ENCODE assay signal across 9 cellular contexts in the genomic region with DNA sequence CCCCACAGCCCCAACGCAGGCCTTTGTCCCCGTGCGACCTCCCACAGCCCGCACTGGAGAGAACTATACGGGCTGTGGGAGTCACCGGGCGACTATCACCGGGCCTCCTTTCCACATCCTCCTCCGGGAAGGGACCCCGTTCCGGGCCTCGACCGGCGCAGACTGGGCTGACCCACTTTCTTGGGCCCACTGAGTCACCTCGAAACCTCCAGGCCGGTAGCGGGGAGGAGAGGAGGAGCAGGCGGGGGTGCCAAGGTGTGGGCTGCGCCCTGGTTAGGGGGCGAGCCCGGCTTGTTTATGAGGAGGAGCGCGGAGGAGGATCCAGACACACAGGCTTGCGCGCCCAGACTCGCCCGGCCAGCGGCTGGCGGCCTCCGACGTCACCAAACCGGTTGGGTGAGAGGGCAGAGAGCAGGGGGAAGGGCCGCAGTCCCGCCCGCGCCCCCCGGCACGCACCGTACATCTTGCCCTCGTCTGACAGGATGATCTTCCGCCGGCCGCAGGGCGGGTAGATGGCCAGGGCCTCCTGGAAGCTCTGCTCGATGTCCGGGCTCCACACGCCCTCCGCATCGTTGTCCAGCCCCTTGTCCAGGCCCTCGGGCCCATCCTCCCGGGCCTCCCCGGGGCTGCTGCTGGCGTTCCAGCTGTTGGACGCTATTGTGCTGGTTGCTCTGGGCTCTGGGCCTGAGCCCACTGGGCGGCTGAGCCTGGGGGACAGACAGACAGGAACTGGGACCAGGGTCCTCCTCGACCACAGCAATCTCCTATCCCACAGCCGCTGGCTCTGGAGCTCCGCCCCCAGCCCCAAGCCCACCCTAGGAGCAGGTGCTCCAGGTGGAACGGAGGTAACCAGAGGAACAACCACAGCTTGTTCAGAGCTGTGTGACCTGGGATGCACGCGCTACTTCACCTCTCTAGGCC. TPM values are rescaled to one million over a fixed set of nuclear protein-coding genes. Genes with fewer than 3 reads are reported as not detected.
DNase-seq lines count a peak whose midpoint lies in the region; ATAC-seq, FAIRE-seq and TF ChIP-seq lines count a peak whose summit lies in the region.
"Had no signal": no experiment of that assay in that cellular context is flagged by ENCODE, and none has a peak within 500 bp of the region (broad histone marks: within the 10 kb centered on the region; RNA-seq: fewer than 3 reads in every experiment).

No MANE protein-coding gene starts in this region.

- H3K27me3 ChIP-seq in astrocyte (ENCODE audit: insufficient read depth, low read length) (no peaks in the 10 kb centered on the region), iPS-18a (ENCODE audit: control insufficient read depth, insufficient read depth, low read length) (no peaks in the 10 kb centered on the region), sigmoid colon (no peaks in the 10 kb centered on the region)

- H3K36me3 ChIP-seq in astrocyte (ENCODE audit: insufficient read depth, low read length) = peaks cover 8% of the 10 kb centered on the region
- H3K36me3 ChIP-seq in iPS-18a (ENCODE audit: control insufficient read depth, low read depth, low read length) = no peaks in the 10 kb centered on the region
- H3K36me3 ChIP-seq in sigmoid colon = peaks cover 0 to 39% (median 14%) of the 10 kb centered on the region in 4 donors

- no peaks in the 10 kb centered on the region for H3K9me3 Mint-ChIP-seq in astrocyte (ENCODE audit: unreplicated experiment)
- no peaks in the 10 kb centered on the region for H3K9me3 Mint-ChIP-seq in T-helper 2 cell treated with Interferon-gamma antibody and Interleukin-4, amounts not matched to agents 5 μg/mL and 100 μg/mL, for 36 hours
- no peaks in the 10 kb centered on the region for H3K9me3 Mint-ChIP-seq in activated T-cell treated with anti-CD3 and anti-CD28 coated beads, Interleukin-2, amount 50 U/mL, for 72 hours

- no peak for ATAC-seq in activated T-cell treated with anti-CD3 and anti-CD28 coated beads, Interleukin-2, amount 50 U/mL, for 72 hours (replicated peaks in 1 of 2)
- no peak for ATAC-seq in GM21576 (IDR thresholded peaks at IDR 0.05; ENCODE audit: unreplicated experiment)

- H3K9me3 ChIP-seq in astrocyte (ENCODE audit: insufficient read depth, low read depth, low read length) = no peaks in the 10 kb centered on the region
- H3K9me3 ChIP-seq in iPS-18a (ENCODE audit: control insufficient read depth, low read depth, low read length) = no peaks in the 10 kb centered on the region
- H3K9me3 ChIP-seq in sigmoid colon = no peaks in the 10 kb centered on the region

- H3K4me1 Mint-ChIP-seq in astrocyte (ENCODE audit: low read depth, unreplicated experiment) = peaks cover 45% of the 10 kb centered on the region
- H3K4me1 Mint-ChIP-seq in T-helper 2 cell treated with Interferon-gamma antibody and Interleukin-4, amounts not matched to agents 5 μg/mL and 100 μg/mL, for 36 hours (ENCODE audit: low read depth) = peaks cover 6% of the 10 kb centered on the region
- H3K4me1 Mint-ChIP-seq in activated T-cell treated with anti-CD3 and anti-CD28 coated beads, Interleukin-2, amount 50 U/mL, for 72 hours (ENCODE audit: low read depth) = peaks cover 8% of the 10 kb centered on the region

- peaks cover 6% of the 10 kb centered on the region for H3K36me3 Mint-ChIP-seq in astrocyte (ENCODE audit: low read depth, unreplicated experiment)
- H3K36me3 Mint-ChIP-seq in T-helper 2 cell treated with Interferon-gamma antibody and Interleukin-4, amounts not matched to agents 5 μg/mL and 100 μg/mL, for 36 hours (ENCODE audit: low read depth) = no peaks in the 10 kb centered on the region
- no peaks in the 10 kb centered on the region for H3K36me3 Mint-ChIP-seq in activated T-cell treated with anti-CD3 and anti-CD28 coated beads, Interleukin-2, amount 50 U/mL, for 72 hours (ENCODE audit: insufficient read depth in 2 of 2)

- H3K27ac ChIP-seq in astrocyte (ENCODE audit: low read depth, low read length) (peak overlapping the region; percentile 79), iPS-18a (ENCODE audit: low read length) (peak overlapping the region; percentile 94), sigmoid colon (peak overlapping the region; percentile 100)

- H2AFZ ChIP-seq in astrocyte (ENCODE audit: low read depth, low read length) = no peak overlapping the region

- H3K27me3 Mint-ChIP-seq in astrocyte (ENCODE audit: low read depth, unreplicated experiment) = no peaks in the 10 kb centered on the region
- no peaks in the 10 kb centered on the region for H3K27me3 Mint-ChIP-seq in T-helper 2 cell treated with Interferon-gamma antibody and Interleukin-4, amounts not matched to agents 5 μg/mL and 100 μg/mL, for 36 hours (ENCODE audit: low read depth)
- peaks cover 8% of the 10 kb centered on the region for H3K27me3 Mint-ChIP-seq in activated T-cell treated with anti-CD3 and anti-CD28 coated beads, Interleukin-2, amount 50 U/mL, for 72 hours (ENCODE audit: low read depth)

- FAIRE-seq in astrocyte (lab: Jason Lieb, UNC) = no peak

- no peak for TF ChIP-seq POLR2A in sigmoid colon (IDR thresholded peaks at IDR 0.05)

- peak overlapping the region; percentile 94 for H3K27ac Mint-ChIP-seq in astrocyte (ENCODE audit: unreplicated experiment)
- no peak overlapping the region for H3K27ac Mint-ChIP-seq in T-helper 2 cell treated with Interferon-gamma antibody and Interleukin-4, amounts not matched to agents 5 μg/mL and 100 μg/mL, for 36 hours
- H3K27ac Mint-ChIP-seq in activated T-cell treated with anti-CD3 and anti-CD28 coated beads, Interleukin-2, amount 50 U/mL, for 72 hours = no peak overlapping the region

- WGBS in sigmoid colon, 2 donors = 16 to 60% methylated on average over 61 of the region's 61 CpGs

- peaks cover 47% of the 10 kb centered on the region for H4K20me1 ChIP-seq in astrocyte (ENCODE audit: insufficient read depth, low read length)

- TF ChIP-seq CTCF in astrocyte (IDR thresholded peaks at IDR 0.05; ENCODE audit: insufficient read depth, low read depth, low read length) (no peak), sigmoid colon (IDR thresholded peaks at IDR 0.05) (no peak)

- H3K9ac ChIP-seq in astrocyte (ENCODE audit: low read length) = peak overlapping the region; percentile 45
- H3K9ac ChIP-seq in iPS-18a (ENCODE audit: low read length) = peak overlapping the region; percentile 85

- H3K4me3 ChIP-seq in astrocyte (ENCODE audit: insufficient read depth, low read depth, low read length) (peak overlapping the region; percentile 10), iPS-18a (ENCODE audit: low read length) (peak overlapping the region; percentile 60), sigmoid colon (peak overlapping the region in 3 of 4 donors; percentile 17 to 34 (median 32))

- DNase-seq in HCEC 1CT (peak; percentile 55), astrocyte (ENCODE audit: low read depth) (no peak), sigmoid colon (peak; percentile 86), activated T-cell treated with anti-CD3 and anti-CD28 coated beads for 4 hours (no peak)
- no peak for DNase-seq in T-helper 2 cell treated with Interferon-gamma antibody and Interleukin-4, amounts not matched to agents 5 μg/mL and 100 μg/mL, for 36 hours (ENCODE audit: low spot score)
- no peak for DNase-seq in activated T-cell treated with anti-CD3 and anti-CD28 coated beads, Interleukin-2, amount 50 U/mL, for 72 hours

- peak overlapping the region; percentile 62 for H3K4me3 Mint-ChIP-seq in astrocyte (ENCODE audit: unreplicated experiment)
- H3K4me3 Mint-ChIP-seq in T-helper 2 cell treated with Interferon-gamma antibody and Interleukin-4, amounts not matched to agents 5 μg/mL and 100 μg/mL, for 36 hours = no peak overlapping the region
- no peak overlapping the region for H3K4me3 Mint-ChIP-seq in activated T-cell treated with anti-CD3 and anti-CD28 coated beads, Interleukin-2, amount 50 U/mL, for 72 hours

- intact Hi-C loops in sigmoid colon (cut with DNase I) = no loop called here

- no peak for TF ChIP-seq EP300 in sigmoid colon (IDR thresholded peaks at IDR 0.05)

- H3K4me1 ChIP-seq in astrocyte (ENCODE audit: insufficient read depth, low read length) (peaks cover 62% of the 10 kb centered on the region), iPS-18a (ENCODE audit: control insufficient read depth, low read depth, low read length) (peaks cover 50% of the 10 kb centered on the region), sigmoid colon (peaks cover 0 to 94% (median 77%) of the 10 kb centered on the region in 4 donors)

- H3K4me2 ChIP-seq in astrocyte (ENCODE audit: low read length) = peak overlapping the region; percentile 62

- H3K79me2 ChIP-seq in astrocyte (ENCODE audit: insufficient read depth, low read length) = peaks cover 86% of the 10 kb centered on the region

RNA-seq across cellular contexts. Expression of a gene that starts 10.6 kb away (rescaled TPM):
- total RNA-seq in astrocyte (73.3 and 75.5 TPM in 2 replicates), sigmoid colon (10 to 100 TPM; 50.4 to 95.8 (median 74.8) TPM)
- 10 to 100 TPM; 14.4 to 25.2 (median 14.6) TPM for polyA plus RNA-seq in sigmoid colon
- total RNA-seq in activated T-cell treated with anti-CD3 and anti-CD28 coated beads, Interleukin-2, amount 50 U/mL, for 72 hours = 1 to 10 TPM; 1.7 to 1.9 TPM

RNA-seq across cellular contexts. Expression of a gene that starts 18.1 kb away (rescaled TPM):
- total RNA-seq in astrocyte (818 and 887 TPM in 2 replicates), sigmoid colon (1,000 to 10,000 TPM; 1,381 to 2,837 (median 2,184) TPM)
- polyA plus RNA-seq in sigmoid colon = 1,000 to 10,000 TPM; 1,931 to 3,217 (median 2,051) TPM
- 1,000 to 10,000 TPM; 2,353 to 2,363 TPM for total RNA-seq in activated T-cell treated with anti-CD3 and anti-CD28 coated beads, Interleukin-2, amount 50 U/mL, for 72 hours

RNA-seq across cellular contexts. Expression of a gene that starts 26.4 kb away (rescaled TPM):
- total RNA-seq in astrocyte (not detected in 2 replicates), sigmoid colon (not detected)
- polyA plus RNA-seq in sigmoid colon = not detected
- not detected for total RNA-seq in activated T-cell treated with anti-CD3 and anti-CD28 coated beads, Interleukin-2, amount 50 U/mL, for 72 hours
- total RNA-seq: M059J had no signal

RNA-seq across cellular contexts. Expression of a gene that starts 34.1 kb away (rescaled TPM):
- 2.9 and 3.1 TPM in 2 replicates for total RNA-seq in astrocyte
- total RNA-seq in sigmoid colon = 1 to 10 TPM; 3.3 to 3.9 (median 3.7) TPM
- 1 to 10 TPM; 2.4 to 5.2 (median 3.2) TPM for polyA plus RNA-seq in sigmoid colon
- total RNA-seq in activated T-cell treated with anti-CD3 and anti-CD28 coated beads, Interleukin-2, amount 50 U/mL, for 72 hours = 10 to 100 TPM; 22.0 to 27.2 TPM

Comparison
In these comparisons a context has a peak if more than half of its experiments do, and no peak if none do; other contexts are left out.
1. DNase-seq: peak in HCEC 1CT (single experiment) and sigmoid colon (single experiment); none in astrocyte (single experiment), T-helper 2 cell treated with Interferon-gamma antibody and Interleukin-4, amounts not matched to agents 5 μg/mL and 100 μg/mL, for 36 hours (single experiment), activated T-cell treated with anti-CD3 and anti-CD28 coated beads, Interleukin-2, amount 50 U/mL, for 72 hours (0 of 2) and activated T-cell treated with anti-CD3 and anti-CD28 coated beads for 4 hours (single experiment).
2. H3K4me3 ChIP-seq: peak in every context shown above with its lines; median percentile 60 in iPS-18a; 32 in sigmoid colon; 10 in astrocyte.
3. RNA of a gene that starts 10.6 kb away (total RNA-seq): 50.4 to 95.8 TPM in sigmoid colon and 73.3 to 75.5 TPM in astrocyte; 1.7 to 1.9 TPM in activated T-cell treated with anti-CD3 and anti-CD28 coated beads, Interleukin-2, amount 50 U/mL, for 72 hours; every median in the first group is over 10 times any median in the second.
4. Peak in every context shown above with its lines, with median percentiles within 50 percentile points of each other: H3K27ac ChIP-seq.